8 cellular contexts compared by ENCODE assay signal in genomic region chr3:14780927-14781507, GRCh38. TPM values are rescaled to one million over a fixed set of nuclear protein-coding genes. Genes with fewer than 3 reads are reported as not detected.
DNase-seq lines count a peak whose midpoint lies in the region; ATAC-seq and TF ChIP-seq lines count a peak whose summit lies in the region.

No MANE protein-coding gene starts in this region.

- H3K36me3 ChIP-seq in esophagus squamous epithelium (no peaks in the 10 kb centered on the region), osteoblast (ENCODE audit: insufficient read depth, low read length) (no peaks in the 10 kb centered on the region)

- peaks cover 0 to 12% (median 8%) of the 10 kb centered on the region in 7 donors for H3K9me3 Mint-ChIP-seq in CD14-positive monocyte

- H3K4me3 Mint-ChIP-seq in CD14-positive monocyte: no peak overlapping the region

- TF ChIP-seq CTCF in CD14-positive monocyte (IDR thresholded peaks at IDR 0.05) (peak; percentile 55), esophagus squamous epithelium (IDR thresholded peaks at IDR 0.05) (peak in 5 of 6 experiments; percentile 30 to 52 (median 32)), osteoblast (IDR thresholded peaks at IDR 0.05; ENCODE audit: extremely low read depth, low read depth, low read length) (peak; percentile 71)

- ATAC-seq in GM19025 (IDR thresholded peaks at IDR 0.05; ENCODE audit: low read depth, unreplicated experiment): peak; percentile 70

- no peak overlapping the region for H3K27ac ChIP-seq in esophagus squamous epithelium
- no peak overlapping the region for H3K27ac ChIP-seq in osteoblast (ENCODE audit: low read depth, low read length)
- no peak overlapping the region for H3K27ac ChIP-seq in substantia nigra (ENCODE audit: low read depth, low read length, poor library complexity, severe bottlenecking)

- H2AFZ ChIP-seq in osteoblast (ENCODE audit: low read length): no peak overlapping the region

- no peaks in the 10 kb centered on the region for H4K20me1 ChIP-seq in osteoblast (ENCODE audit: insufficient read depth, low read length)

- WGBS in esophagus squamous epithelium, 2 donors: 42 to 50% methylated on average over 12 of the region's 12 CpGs

- H3K4me1 Mint-ChIP-seq in CD14-positive monocyte: no peaks in the 10 kb centered on the region

- peaks cover 0 to 4% (median 4%) of the 10 kb centered on the region in 3 donors for H3K27me3 Mint-ChIP-seq in CD14-positive monocyte (ENCODE audit: low read depth in 3 of 3)

- H3K4me3 ChIP-seq in esophagus squamous epithelium (no peak overlapping the region), osteoblast (ENCODE audit: insufficient read depth, low read length) (no peak overlapping the region)

- no peak overlapping the region for H3K27ac Mint-ChIP-seq in CD14-positive monocyte

- H3K27me3 ChIP-seq in esophagus squamous epithelium (peaks cover 0 to 19% (median 0%) of the 10 kb centered on the region in 4 donors), osteoblast (ENCODE audit: insufficient read depth, low read length) (no peaks in the 10 kb centered on the region)

- H3K79me2 ChIP-seq in osteoblast (ENCODE audit: insufficient read depth, low read length): no peaks in the 10 kb centered on the region

- no peak for DNase-seq in CD14-positive monocyte (ENCODE audit: low spot score)
- DNase-seq in HT1080 (ENCODE audit: low read depth): peak; percentile 46
- peak; percentile 37 to 64 for DNase-seq in SHP77 (lab: John Stamatoyannopoulos, UW)
- no peak for DNase-seq in esophagus squamous epithelium (lab: John Stamatoyannopoulos, UW)
- peak; percentile 58 for DNase-seq in osteoblast (ENCODE audit: insufficient read length, low spot score, missing footprints)
- no peak for DNase-seq in hypothalamus (lab: John Stamatoyannopoulos, UW)
- DNase-seq in substantia nigra (lab: John Stamatoyannopoulos, UW): no peak

- H3K4me2 ChIP-seq in osteoblast (ENCODE audit: insufficient read depth, low read length): no peak overlapping the region

- intact Hi-C loops in CD14-positive monocyte (cut with micrococcal nuclease): loop anchor here in 1 of 2 donors (2.0 to 5.0 kb wide), 2 partner anchors 146 to 579 kb away; no protein-coding TSS in a partner anchor
- intact Hi-C loops in esophagus squamous epithelium (cut with DNase I): no loop called here

- H3K9me3 ChIP-seq in esophagus squamous epithelium (peaks cover 0 to 15% (median 0%) of the 10 kb centered on the region in 3 donors), osteoblast (ENCODE audit: low read depth, low read length) (no peaks in the 10 kb centered on the region)

- H3K4me1 ChIP-seq in esophagus squamous epithelium: peaks cover 0 to 3% (median 0%) of the 10 kb centered on the region in 3 donors
- H3K4me1 ChIP-seq in osteoblast (ENCODE audit: insufficient read depth, low read length): no peaks in the 10 kb centered on the region

- no peak for TF ChIP-seq POLR2A in esophagus squamous epithelium (IDR thresholded peaks at IDR 0.05)

- H3K36me3 Mint-ChIP-seq in CD14-positive monocyte: no peaks in the 10 kb centered on the region

RNA-seq across cellular contexts. Expression of gene FGD5, which starts 37.7 kb away (rescaled TPM):
- polyA plus RNA-seq in CD14-positive monocyte: not detected
- total RNA-seq in HT1080 (2014; rRNA removed; shearing (Covaris generic)): not detected in 2 replicates
- polyA plus RNA-seq in HT1080 (2015; cell fraction: cytosol; rRNA removed): not detected in 2 replicates
- polyA plus RNA-seq in HT1080 (2015; cell fraction: nucleus; rRNA removed): 0.06 TPM in 1 of 2 replicates, not detected in the other
- total RNA-seq in esophagus squamous epithelium: 10 to 100 TPM in 1 of 4 donors, 1 to 10 TPM in 2, under 1 TPM in 1; 0.80 to 12.0 (median 3.9) TPM
- total RNA-seq in osteoblast: under 0.01 TPM in 2 replicates

Comparison
In these comparisons a context has a peak if more than half of its experiments do, and no peak if none do; other contexts are left out.
1. DNase-seq: peak in HT1080 (single experiment), SHP77 (2 of 2) and osteoblast (single experiment); none in CD14-positive monocyte (single experiment), esophagus squamous epithelium (single experiment), hypothalamus (0 of 51) and substantia nigra (0 of 49).
2. Peak in every context shown above with its lines, with median percentiles within 50 percentile points of each other: CTCF ChIP-seq.